Comparison of ENCODE assay signal across 1 cellular context in the genomic region with DNA sequence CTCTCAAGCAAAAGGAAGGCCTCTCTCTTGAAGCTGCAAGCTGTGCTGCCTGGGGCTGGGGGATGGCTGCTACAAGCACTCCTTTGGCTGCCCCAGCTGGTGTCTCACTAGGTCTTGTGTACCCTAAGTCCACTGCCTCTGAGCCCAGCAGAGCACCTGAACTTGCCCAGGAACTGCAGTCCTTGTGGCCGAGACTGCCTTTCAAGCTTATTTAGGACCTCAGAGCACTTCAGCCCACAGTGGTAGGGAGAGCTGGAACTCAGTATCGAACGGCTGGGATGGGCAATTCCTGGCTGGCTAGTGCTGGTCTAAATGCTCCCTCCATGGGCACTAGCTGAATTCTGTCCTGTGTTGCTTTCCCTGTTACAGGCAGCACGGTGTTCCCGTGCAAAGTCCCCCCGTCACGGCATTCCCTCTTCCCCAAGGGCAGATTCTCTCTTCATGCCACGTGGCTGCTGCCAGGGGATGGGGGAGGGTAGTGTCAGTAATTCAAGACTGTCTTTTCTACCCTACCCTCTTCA.
TF ChIP-seq lines count a peak whose summit lies in the region.

No MANE protein-coding gene starts in this region.

TF ChIP-seq in HepG2, 621 proteins besides CTCF, POLR2A, EP300 and RAD21 (continued from another document and continues in another):
- TF ChIP-seq, protein P1, sequence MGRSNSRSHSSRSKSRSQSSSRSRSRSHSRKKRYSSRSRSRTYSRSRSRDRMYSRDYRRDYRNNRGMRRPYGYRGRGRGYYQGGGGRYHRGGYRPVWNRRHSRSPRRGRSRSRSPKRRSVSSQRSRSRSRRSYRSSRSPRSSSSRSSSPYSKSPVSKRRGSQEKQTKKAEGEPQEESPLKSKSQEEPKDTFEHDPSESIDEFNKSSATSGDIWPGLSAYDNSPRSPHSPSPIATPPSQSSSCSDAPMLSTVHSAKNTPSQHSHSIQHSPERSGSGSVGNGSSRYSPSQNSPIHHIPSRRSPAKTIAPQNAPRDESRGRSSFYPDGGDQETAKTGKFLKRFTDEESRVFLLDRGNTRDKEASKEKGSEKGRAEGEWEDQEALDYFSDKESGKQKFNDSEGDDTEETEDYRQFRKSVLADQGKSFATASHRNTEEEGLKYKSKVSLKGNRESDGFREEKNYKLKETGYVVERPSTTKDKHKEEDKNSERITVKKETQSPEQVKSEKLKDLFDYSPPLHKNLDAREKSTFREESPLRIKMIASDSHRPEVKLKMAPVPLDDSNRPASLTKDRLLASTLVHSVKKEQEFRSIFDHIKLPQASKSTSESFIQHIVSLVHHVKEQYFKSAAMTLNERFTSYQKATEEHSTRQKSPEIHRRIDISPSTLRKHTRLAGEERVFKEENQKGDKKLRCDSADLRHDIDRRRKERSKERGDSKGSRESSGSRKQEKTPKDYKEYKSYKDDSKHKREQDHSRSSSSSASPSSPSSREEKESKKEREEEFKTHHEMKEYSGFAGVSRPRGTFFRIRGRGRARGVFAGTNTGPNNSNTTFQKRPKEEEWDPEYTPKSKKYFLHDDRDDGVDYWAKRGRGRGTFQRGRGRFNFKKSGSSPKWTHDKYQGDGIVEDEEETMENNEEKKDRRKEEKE (IDR thresholded peaks at IDR 0.05): no peak
- TF ChIP-seq SOX13 (IDR thresholded peaks at IDR 0.05): no peak
- TF ChIP-seq SOX13 (CRISPR knock-in tag; conservative IDR thresholded peaks at IDR 0.05 in 1 of 2, IDR thresholded peaks at IDR 0.05 in 1 of 2): peak in 1 of 2 experiments; percentile 12; a peak in 1 of 4 replicates
- no peak for TF ChIP-seq ZNF335 (CRISPR knock-in tag; IDR thresholded peaks at IDR 0.05)
- TF ChIP-seq HDAC6 (IDR thresholded peaks at IDR 0.05; ENCODE audit: low read depth, low read length): no peak
- TF ChIP-seq ZNF180 (CRISPR knock-in tag; IDR thresholded peaks at IDR 0.05; ENCODE audit: borderline replicate concordance, low read depth): no peak
- TF ChIP-seq ZBTB7A (CRISPR knock-in tag; IDR thresholded peaks at IDR 0.05): peak; percentile 84; the same call in 1 of the 2 replicates
- no peak for TF ChIP-seq EHMT2 (IDR thresholded peaks at IDR 0.05; ENCODE audit: borderline replicate concordance, low read depth, low read length)
- TF ChIP-seq MXI1 (IDR thresholded peaks at IDR 0.05; ENCODE audit: borderline replicate concordance, low read depth, low read length): peak; percentile 67; the same call in 2 of the 3 replicates
- 0 out of 2 replicates have a peak, but pooled peaks have one; percentile 10 for TF ChIP-seq RXRB (CRISPR knock-in tag; IDR thresholded peaks at IDR 0.05; ENCODE audit: borderline replicate concordance)
- TF ChIP-seq ZNF607 (CRISPR knock-in tag; IDR thresholded peaks at IDR 0.05; ENCODE audit: borderline replicate concordance): peak; percentile 76; the same call in 1 of the 2 replicates
- 0 out of 2 replicates have a peak, but pooled peaks have one; percentile 45 for TF ChIP-seq ZBTB7B (CRISPR knock-in tag; IDR thresholded peaks at IDR 0.05)
- TF ChIP-seq, protein P2, sequence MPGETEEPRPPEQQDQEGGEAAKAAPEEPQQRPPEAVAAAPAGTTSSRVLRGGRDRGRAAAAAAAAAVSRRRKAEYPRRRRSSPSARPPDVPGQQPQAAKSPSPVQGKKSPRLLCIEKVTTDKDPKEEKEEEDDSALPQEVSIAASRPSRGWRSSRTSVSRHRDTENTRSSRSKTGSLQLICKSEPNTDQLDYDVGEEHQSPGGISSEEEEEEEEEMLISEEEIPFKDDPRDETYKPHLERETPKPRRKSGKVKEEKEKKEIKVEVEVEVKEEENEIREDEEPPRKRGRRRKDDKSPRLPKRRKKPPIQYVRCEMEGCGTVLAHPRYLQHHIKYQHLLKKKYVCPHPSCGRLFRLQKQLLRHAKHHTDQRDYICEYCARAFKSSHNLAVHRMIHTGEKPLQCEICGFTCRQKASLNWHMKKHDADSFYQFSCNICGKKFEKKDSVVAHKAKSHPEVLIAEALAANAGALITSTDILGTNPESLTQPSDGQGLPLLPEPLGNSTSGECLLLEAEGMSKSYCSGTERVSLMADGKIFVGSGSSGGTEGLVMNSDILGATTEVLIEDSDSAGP (CRISPR knock-in tag; IDR thresholded peaks at IDR 0.05; ENCODE audit: borderline replicate concordance): peak; percentile 59
- TF ChIP-seq, protein P3, sequence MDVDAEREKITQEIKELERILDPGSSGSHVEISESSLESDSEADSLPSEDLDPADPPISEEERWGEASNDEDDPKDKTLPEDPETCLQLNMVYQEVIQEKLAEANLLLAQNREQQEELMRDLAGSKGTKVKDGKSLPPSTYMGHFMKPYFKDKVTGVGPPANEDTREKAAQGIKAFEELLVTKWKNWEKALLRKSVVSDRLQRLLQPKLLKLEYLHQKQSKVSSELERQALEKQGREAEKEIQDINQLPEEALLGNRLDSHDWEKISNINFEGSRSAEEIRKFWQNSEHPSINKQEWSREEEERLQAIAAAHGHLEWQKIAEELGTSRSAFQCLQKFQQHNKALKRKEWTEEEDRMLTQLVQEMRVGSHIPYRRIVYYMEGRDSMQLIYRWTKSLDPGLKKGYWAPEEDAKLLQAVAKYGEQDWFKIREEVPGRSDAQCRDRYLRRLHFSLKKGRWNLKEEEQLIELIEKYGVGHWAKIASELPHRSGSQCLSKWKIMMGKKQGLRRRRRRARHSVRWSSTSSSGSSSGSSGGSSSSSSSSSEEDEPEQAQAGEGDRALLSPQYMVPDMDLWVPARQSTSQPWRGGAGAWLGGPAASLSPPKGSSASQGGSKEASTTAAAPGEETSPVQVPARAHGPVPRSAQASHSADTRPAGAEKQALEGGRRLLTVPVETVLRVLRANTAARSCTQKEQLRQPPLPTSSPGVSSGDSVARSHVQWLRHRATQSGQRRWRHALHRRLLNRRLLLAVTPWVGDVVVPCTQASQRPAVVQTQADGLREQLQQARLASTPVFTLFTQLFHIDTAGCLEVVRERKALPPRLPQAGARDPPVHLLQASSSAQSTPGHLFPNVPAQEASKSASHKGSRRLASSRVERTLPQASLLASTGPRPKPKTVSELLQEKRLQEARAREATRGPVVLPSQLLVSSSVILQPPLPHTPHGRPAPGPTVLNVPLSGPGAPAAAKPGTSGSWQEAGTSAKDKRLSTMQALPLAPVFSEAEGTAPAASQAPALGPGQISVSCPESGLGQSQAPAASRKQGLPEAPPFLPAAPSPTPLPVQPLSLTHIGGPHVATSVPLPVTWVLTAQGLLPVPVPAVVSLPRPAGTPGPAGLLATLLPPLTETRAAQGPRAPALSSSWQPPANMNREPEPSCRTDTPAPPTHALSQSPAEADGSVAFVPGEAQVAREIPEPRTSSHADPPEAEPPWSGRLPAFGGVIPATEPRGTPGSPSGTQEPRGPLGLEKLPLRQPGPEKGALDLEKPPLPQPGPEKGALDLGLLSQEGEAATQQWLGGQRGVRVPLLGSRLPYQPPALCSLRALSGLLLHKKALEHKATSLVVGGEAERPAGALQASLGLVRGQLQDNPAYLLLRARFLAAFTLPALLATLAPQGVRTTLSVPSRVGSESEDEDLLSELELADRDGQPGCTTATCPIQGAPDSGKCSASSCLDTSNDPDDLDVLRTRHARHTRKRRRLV (CRISPR knock-in tag; IDR thresholded peaks at IDR 0.05): 0 out of 2 replicates have a peak, but pooled peaks have one; percentile 53
- TF ChIP-seq ZNF577 (CRISPR knock-in tag; IDR thresholded peaks at IDR 0.05; ENCODE audit: borderline replicate concordance, low read depth): no peak
- TF ChIP-seq PITX1 (CRISPR knock-in tag; IDR thresholded peaks at IDR 0.05): 0 out of 2 replicates have a peak, but pooled peaks have one; percentile 48
- TF ChIP-seq SMAD1 (CRISPR knock-in tag; IDR thresholded peaks at IDR 0.05; ENCODE audit: borderline replicate concordance, low read depth): no peak
- peak; percentile 91 for TF ChIP-seq YEATS4 (CRISPR knock-in tag; IDR thresholded peaks at IDR 0.05; ENCODE audit: borderline replicate concordance)
- no peak for TF ChIP-seq ZC3H13 (CRISPR knock-in tag; IDR thresholded peaks at IDR 0.05)
- TF ChIP-seq ZFP90 (CRISPR knock-in tag; IDR thresholded peaks at IDR 0.05; ENCODE audit: borderline replicate concordance): peak; percentile 14; the same call in 1 of the 2 replicates
- no peak for TF ChIP-seq ZEB1 (IDR thresholded peaks at IDR 0.05; ENCODE audit: insufficient replicate concordance, low read depth)
- TF ChIP-seq, protein P4, sequence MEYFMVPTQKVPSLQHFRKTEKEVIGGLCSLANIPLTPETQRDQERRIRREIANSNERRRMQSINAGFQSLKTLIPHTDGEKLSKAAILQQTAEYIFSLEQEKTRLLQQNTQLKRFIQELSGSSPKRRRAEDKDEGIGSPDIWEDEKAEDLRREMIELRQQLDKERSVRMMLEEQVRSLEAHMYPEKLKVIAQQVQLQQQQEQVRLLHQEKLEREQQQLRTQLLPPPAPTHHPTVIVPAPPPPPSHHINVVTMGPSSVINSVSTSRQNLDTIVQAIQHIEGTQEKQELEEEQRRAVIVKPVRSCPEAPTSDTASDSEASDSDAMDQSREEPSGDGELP (IDR thresholded peaks at IDR 0.05; ENCODE audit: borderline replicate concordance, low read depth): peak; percentile 9; the same call in 1 of the 2 replicates
- TF ChIP-seq, protein P5, sequence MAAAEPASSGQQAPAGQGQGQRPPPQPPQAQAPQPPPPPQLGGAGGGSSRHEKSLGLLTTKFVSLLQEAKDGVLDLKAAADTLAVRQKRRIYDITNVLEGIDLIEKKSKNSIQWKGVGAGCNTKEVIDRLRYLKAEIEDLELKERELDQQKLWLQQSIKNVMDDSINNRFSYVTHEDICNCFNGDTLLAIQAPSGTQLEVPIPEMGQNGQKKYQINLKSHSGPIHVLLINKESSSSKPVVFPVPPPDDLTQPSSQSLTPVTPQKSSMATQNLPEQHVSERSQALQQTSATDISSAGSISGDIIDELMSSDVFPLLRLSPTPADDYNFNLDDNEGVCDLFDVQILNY (CRISPR knock-in tag; conservative IDR thresholded peaks at IDR 0.05): 0 out of 2 replicates have a peak, but pooled peaks have one; percentile 44
- TF ChIP-seq, protein P6, sequence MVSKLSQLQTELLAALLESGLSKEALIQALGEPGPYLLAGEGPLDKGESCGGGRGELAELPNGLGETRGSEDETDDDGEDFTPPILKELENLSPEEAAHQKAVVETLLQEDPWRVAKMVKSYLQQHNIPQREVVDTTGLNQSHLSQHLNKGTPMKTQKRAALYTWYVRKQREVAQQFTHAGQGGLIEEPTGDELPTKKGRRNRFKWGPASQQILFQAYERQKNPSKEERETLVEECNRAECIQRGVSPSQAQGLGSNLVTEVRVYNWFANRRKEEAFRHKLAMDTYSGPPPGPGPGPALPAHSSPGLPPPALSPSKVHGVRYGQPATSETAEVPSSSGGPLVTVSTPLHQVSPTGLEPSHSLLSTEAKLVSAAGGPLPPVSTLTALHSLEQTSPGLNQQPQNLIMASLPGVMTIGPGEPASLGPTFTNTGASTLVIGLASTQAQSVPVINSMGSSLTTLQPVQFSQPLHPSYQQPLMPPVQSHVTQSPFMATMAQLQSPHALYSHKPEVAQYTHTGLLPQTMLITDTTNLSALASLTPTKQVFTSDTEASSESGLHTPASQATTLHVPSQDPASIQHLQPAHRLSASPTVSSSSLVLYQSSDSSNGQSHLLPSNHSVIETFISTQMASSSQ (IDR thresholded peaks at IDR 0.05; ENCODE audit: low read depth): no peak
- TF ChIP-seq, protein P6 (CRISPR knock-in tag; IDR thresholded peaks at IDR 0.05; ENCODE audit: borderline replicate concordance): no peak
- no peak for TF ChIP-seq ZNF33B (CRISPR knock-in tag; IDR thresholded peaks at IDR 0.05)
- TF ChIP-seq ZNF589 (CRISPR knock-in tag; conservative IDR thresholded peaks at IDR 0.05): no peak
- peak; percentile 62; the same call in 1 of the 2 replicates for TF ChIP-seq ZNF737 (CRISPR knock-in tag; IDR thresholded peaks at IDR 0.05; ENCODE audit: borderline replicate concordance)
- no peak for TF ChIP-seq ZNF7 (CRISPR knock-in tag; IDR thresholded peaks at IDR 0.05)
- TF ChIP-seq, protein P7, sequence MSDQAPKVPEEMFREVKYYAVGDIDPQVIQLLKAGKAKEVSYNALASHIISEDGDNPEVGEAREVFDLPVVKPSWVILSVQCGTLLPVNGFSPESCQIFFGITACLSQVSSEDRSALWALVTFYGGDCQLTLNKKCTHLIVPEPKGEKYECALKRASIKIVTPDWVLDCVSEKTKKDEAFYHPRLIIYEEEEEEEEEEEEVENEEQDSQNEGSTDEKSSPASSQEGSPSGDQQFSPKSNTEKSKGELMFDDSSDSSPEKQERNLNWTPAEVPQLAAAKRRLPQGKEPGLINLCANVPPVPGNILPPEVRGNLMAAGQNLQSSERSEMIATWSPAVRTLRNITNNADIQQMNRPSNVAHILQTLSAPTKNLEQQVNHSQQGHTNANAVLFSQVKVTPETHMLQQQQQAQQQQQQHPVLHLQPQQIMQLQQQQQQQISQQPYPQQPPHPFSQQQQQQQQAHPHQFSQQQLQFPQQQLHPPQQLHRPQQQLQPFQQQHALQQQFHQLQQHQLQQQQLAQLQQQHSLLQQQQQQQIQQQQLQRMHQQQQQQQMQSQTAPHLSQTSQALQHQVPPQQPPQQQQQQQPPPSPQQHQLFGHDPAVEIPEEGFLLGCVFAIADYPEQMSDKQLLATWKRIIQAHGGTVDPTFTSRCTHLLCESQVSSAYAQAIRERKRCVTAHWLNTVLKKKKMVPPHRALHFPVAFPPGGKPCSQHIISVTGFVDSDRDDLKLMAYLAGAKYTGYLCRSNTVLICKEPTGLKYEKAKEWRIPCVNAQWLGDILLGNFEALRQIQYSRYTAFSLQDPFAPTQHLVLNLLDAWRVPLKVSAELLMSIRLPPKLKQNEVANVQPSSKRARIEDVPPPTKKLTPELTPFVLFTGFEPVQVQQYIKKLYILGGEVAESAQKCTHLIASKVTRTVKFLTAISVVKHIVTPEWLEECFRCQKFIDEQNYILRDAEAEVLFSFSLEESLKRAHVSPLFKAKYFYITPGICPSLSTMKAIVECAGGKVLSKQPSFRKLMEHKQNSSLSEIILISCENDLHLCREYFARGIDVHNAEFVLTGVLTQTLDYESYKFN (CRISPR knock-in tag; conservative IDR thresholded peaks at IDR 0.05): peak; percentile 80
- TF ChIP-seq, protein P8, sequence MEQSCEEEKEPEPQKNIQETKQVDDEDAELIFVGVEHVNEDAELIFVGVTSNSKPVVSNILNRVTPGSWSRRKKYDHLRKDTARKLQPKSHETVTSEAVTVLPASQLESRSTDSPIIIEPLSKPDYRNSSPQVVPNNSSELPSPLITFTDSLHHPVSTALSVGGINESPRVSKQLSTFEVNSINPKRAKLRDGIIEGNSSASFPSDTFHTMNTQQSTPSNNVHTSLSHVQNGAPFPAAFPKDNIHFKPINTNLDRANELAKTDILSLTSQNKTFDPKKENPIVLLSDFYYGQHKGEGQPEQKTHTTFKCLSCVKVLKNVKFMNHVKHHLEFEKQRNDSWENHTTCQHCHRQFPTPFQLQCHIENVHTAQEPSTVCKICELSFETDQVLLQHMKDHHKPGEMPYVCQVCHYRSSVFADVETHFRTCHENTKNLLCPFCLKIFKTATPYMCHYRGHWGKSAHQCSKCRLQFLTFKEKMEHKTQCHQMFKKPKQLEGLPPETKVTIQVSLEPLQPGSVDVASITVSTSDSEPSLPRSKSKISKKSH (CRISPR knock-in tag; IDR thresholded peaks at IDR 0.05; ENCODE audit: borderline replicate concordance): peak; percentile 30; the same call in 1 of the 2 replicates
- TF ChIP-seq ZNF780A (CRISPR knock-in tag; IDR thresholded peaks at IDR 0.05): no peak
- TF ChIP-seq CEBPG (CRISPR knock-in tag; IDR thresholded peaks at IDR 0.05): 0 out of 2 replicates have a peak, but pooled peaks have one; percentile 2
